ENCODE assay signal across 16 cellular contexts in the genomic region with DNA sequence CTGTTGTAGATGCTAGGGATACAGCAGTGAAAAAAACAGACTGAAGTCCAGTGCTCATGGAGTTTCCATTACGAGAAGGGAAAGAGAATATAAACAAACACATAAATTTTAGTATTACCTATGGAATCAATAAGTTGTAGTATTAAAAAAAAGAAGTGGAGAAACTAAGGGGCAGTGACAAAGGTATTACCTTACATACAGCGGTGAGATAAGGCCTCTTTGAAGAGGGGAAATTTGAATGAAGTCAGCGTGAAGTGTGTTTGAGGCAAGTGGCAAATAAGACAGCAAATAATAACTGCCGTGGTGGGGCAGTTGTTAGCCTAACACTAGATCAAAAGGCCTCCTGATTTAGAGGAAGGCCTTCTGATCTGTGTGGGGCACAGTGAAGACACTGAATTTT. TPM values are rescaled to one million over a fixed set of nuclear protein-coding genes. Genes with fewer than 3 reads are reported as not detected.
DNase-seq lines count a peak whose midpoint lies in the region; ATAC-seq, FAIRE-seq and TF ChIP-seq lines count a peak whose summit lies in the region.
"Had no signal": no experiment of that assay in that cellular context is flagged by ENCODE, and none has a peak within 500 bp of the region (broad histone marks: within the 10 kb centered on the region; RNA-seq: fewer than 3 reads in every experiment).

No MANE protein-coding gene starts in this region.

- FAIRE-seq in D721Med (lab: Jason Lieb, UNC): no peak

- H3K9me3 Mint-ChIP-seq in IgD-negative memory B cell (peaks cover 5 to 17% (median 6%) of the 10 kb centered on the region in 3 donors), immature natural killer cell (peaks cover 8 to 22% (median 16%) of the 10 kb centered on the region in 6 donors)

- H3K27ac Mint-ChIP-seq in IgD-negative memory B cell (peak overlapping the region; percentile 8 to 57 (median 55)), immature natural killer cell (peak overlapping the region in 5 of 6 donors; percentile 2 to 41 (median 8))

- no peak overlapping the region for H3K4me3 Mint-ChIP-seq in IgD-negative memory B cell
- no peak overlapping the region for H3K4me3 Mint-ChIP-seq in immature natural killer cell

- TF ChIP-seq CTCF in D721Med (IDR thresholded peaks at IDR 0.05; ENCODE audit: insufficient read depth, missing control alignments): no peak

- DNase-seq in NCI-H1417 (lab: John Stamatoyannopoulos, UW) (peak; percentile 1 to 45 (median 42)), NCI-H1417 treated with DMSO at 0.1 percent for 48 hours (lab: John Stamatoyannopoulos, UW) (no peak), NCI-H526 treated with DMSO at 0.1 percent for 48 hours (lab: John Stamatoyannopoulos, UW) (peak; percentile 96), immature natural killer cell (no peak), D721Med (ENCODE audit: insufficient read length, low spot score) (no peak)
- DNase-seq: 8988T; central memory CD4-positive, alpha-beta T cell; foreskin fibroblast; GDM1; lower lobe of right lung; NCI-H748 treated with DMSO at 0.1 percent for 48 hours; stimulated activated CD4-positive, alpha-beta T cell treated with anti-CD3 and anti-CD28 coated beads, Interleukin-15, amount 100 ng/mL, for 24 hours; substantia nigra had no signal

- H3K4me1 Mint-ChIP-seq in IgD-negative memory B cell (peaks cover 31 to 52% (median 34%) of the 10 kb centered on the region in 3 donors), immature natural killer cell (peaks cover 35 to 83% of the 10 kb centered on the region in 2 donors)

- H3K36me3 Mint-ChIP-seq in IgD-negative memory B cell (peaks cover 34% of the 10 kb centered on the region), immature natural killer cell (peaks cover 17 to 28% (median 26%) of the 10 kb centered on the region in 3 donors)

- H3K27me3 Mint-ChIP-seq in IgD-negative memory B cell (no peaks in the 10 kb centered on the region), immature natural killer cell (ENCODE audit: low read depth in 3 of 3) (peaks cover 0 to 1% (median 0%) of the 10 kb centered on the region in 3 donors)

- no peak for ATAC-seq in GM19452 (IDR thresholded peaks at IDR 0.05; ENCODE audit: unreplicated experiment)
- ATAC-seq in HG02678 (IDR thresholded peaks at IDR 0.05; ENCODE audit: unreplicated experiment): no peak
- ATAC-seq: lower lobe of right lung had no signal

RNA-seq across cellular contexts. Expression of a gene that starts 57.9 kb away (rescaled TPM):
- polyA plus RNA-seq in IgD-negative memory B cell (104 TPM), immature natural killer cell (10 to 100 TPM in 2 of 3 donors, 1 to 10 TPM in 1; 6.9 to 53.1 (median 26.2) TPM)

Comparison
In these comparisons a context has a peak if more than half of its experiments do, and no peak if none do; other contexts are left out.
1. DNase-seq: peak in NCI-H1417 (3 of 3) and NCI-H526 treated with DMSO at 0.1 percent for 48 hours (single experiment); none in NCI-H1417 treated with DMSO at 0.1 percent for 48 hours (single experiment), immature natural killer cell (0 of 3) and D721Med (single experiment).